17 cellular contexts compared by ENCODE assay signal in genomic region chr7:8371742-8372141, GRCh38.
DNase-seq lines count a peak whose midpoint lies in the region; ATAC-seq and TF ChIP-seq lines count a peak whose summit lies in the region.
"Had no signal": no experiment of that assay in that cellular context is flagged by ENCODE, and none has a peak within 500 bp of the region (broad histone marks: within the 10 kb centered on the region; RNA-seq: fewer than 3 reads in every experiment).

No MANE protein-coding gene starts in this region.

- no peaks in the 10 kb centered on the region for H3K36me3 Mint-ChIP-seq in CD14-positive monocyte

- H3K9me3 ChIP-seq in NT2/D1 (ENCODE audit: insufficient read depth, low read length), result peaks cover 18% of the 10 kb centered on the region; the same call in 1 of the 2 replicates
- H3K9me3 ChIP-seq in right lobe of liver, result no peaks in the 10 kb centered on the region

- peaks cover 0 to 13% (median 8%) of the 10 kb centered on the region in 7 donors for H3K9me3 Mint-ChIP-seq in CD14-positive monocyte

- DNase-seq in NCI-H146 (lab: John Stamatoyannopoulos, UW) (peak; percentile 40), NCI-H146 treated with DMSO at 0.1 percent for 48 hours (lab: John Stamatoyannopoulos, UW; ENCODE audit: unreplicated experiment) (no peak), NT2/D1 (ENCODE audit: low read depth, low spot score) (no peak), NCI-H526 (lab: John Stamatoyannopoulos, UW) (no peak), CD14-positive monocyte (ENCODE audit: low spot score) (no peak), SKM-1 treated with dmso at 0.1 percent for 144 hours (lab: John Stamatoyannopoulos, UW; ENCODE audit: unreplicated experiment) (no peak), right lobe of liver (no peak)
- DNase-seq: HCEC 1CT, NCI-H1105, NCI-H187 treated with DMSO at 0.1 percent for 48 hours, NCI-H2171, NCI-H510A, SIG-M5 had no signal

- peaks cover 3% of the 10 kb centered on the region for H3K4me1 ChIP-seq in NT2/D1 (ENCODE audit: insufficient read depth, insufficient read length)
- H3K4me1 ChIP-seq in right lobe of liver, result no peaks in the 10 kb centered on the region

- TF ChIP-seq CTCF in CD14-positive monocyte (IDR thresholded peaks at IDR 0.05) (no peak), right lobe of liver (IDR thresholded peaks at IDR 0.05) (no peak)

- H3K27ac Mint-ChIP-seq in CD14-positive monocyte, result no peak overlapping the region

- ATAC-seq in HG03432 (IDR thresholded peaks at IDR 0.05; ENCODE audit: unreplicated experiment) (peak; percentile 93), right lobe of liver (no peak)

- H3K27me3 ChIP-seq in NT2/D1 (ENCODE audit: insufficient read depth, insufficient read length) (no peaks in the 10 kb centered on the region), right lobe of liver (no peaks in the 10 kb centered on the region)

- intact Hi-C loops in CD14-positive monocyte (cut with micrococcal nuclease) (no loop called here), right lobe of liver (cut with DNase I) (no loop called here)

- no peaks in the 10 kb centered on the region for H3K4me1 Mint-ChIP-seq in CD14-positive monocyte

- H3K27me3 Mint-ChIP-seq in CD14-positive monocyte (ENCODE audit: low read depth in 3 of 3), result peaks cover 0 to 6% (median 0%) of the 10 kb centered on the region in 3 donors

- 40% methylated on average over 1 of the region's 2 CpGs for WGBS in right lobe of liver (ENCODE audit: insufficient coverage, low coverage, low lambda C conversion rate, missing lambda C conversion rate)

- H3K9ac ChIP-seq in NT2/D1 (ENCODE audit: insufficient read length, low read depth), result no peak overlapping the region
- H3K9ac ChIP-seq: KMS-11 had no signal

- no peak overlapping the region for H3K4me3 Mint-ChIP-seq in CD14-positive monocyte

- no peak overlapping the region for H3K27ac ChIP-seq in right lobe of liver
- H3K27ac ChIP-seq: 22Rv1, C4-2B, KMS-11 had no signal

- H3K36me3 ChIP-seq in NT2/D1 (ENCODE audit: insufficient read depth, insufficient read length, low read length), result no peaks in the 10 kb centered on the region
- no peaks in the 10 kb centered on the region for H3K36me3 ChIP-seq in right lobe of liver

- no peak for TF ChIP-seq POLR2A in right lobe of liver (IDR thresholded peaks at IDR 0.05)

- peak overlapping the region; percentile 12 for H3K4me3 ChIP-seq in NT2/D1 (ENCODE audit: insufficient read length, low read depth)
- no peak overlapping the region for H3K4me3 ChIP-seq in right lobe of liver
